12 cellular contexts compared by ENCODE assay signal in the genomic region with DNA sequence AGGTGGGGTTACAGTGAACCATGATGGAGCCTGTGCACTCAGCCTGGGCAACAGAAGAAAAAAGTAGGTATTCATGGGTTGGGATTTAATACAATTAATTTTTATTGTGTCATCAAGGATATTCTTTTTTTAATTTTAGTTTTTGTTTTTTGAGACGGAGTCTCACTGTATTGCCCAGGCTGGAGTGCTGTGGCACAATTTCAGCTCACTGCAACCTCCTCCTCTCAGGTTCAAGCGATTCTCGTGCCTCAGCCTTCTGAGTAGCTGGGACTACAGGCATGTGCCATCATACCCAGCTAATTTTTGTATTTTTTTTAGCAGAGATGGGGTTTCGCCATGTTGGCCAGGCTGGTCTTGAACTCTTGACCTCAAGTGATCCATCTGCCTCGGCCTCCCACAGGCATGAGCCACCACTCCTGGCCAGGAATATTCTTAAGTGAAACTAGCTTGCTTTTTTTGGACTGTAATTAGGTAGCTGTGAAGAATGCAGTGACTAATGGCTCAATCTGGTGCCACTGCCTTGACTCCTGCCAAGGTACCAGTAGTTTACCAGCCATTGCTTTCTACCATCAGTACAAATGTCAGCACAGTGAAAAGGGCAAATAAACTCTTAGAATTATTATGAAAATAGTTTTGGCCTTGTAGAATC. TPM values are rescaled to one million over a fixed set of nuclear protein-coding genes. Genes with fewer than 3 reads are reported as not detected.
A peak's percentile ranks its signal among the peaks of the same experiment; 100 is the strongest.
DNase-seq lines count a peak whose midpoint lies in the region; ATAC-seq, FAIRE-seq and TF ChIP-seq lines count a peak whose summit lies in the region.
"Had no signal": no experiment of that assay in that cellular context is flagged by ENCODE, and none has a peak within 500 bp of the region (broad histone marks: within the 10 kb centered on the region; RNA-seq: fewer than 3 reads in every experiment).

No MANE protein-coding gene starts in this region.

- H3K27ac ChIP-seq in CD4-positive, CD25-positive, alpha-beta regulatory T cell (ENCODE audit: insufficient read depth, low read length, poor library complexity, severe bottlenecking): no peak overlapping the region
- H3K27ac ChIP-seq in muscle layer of duodenum (ENCODE audit: low read length): peak overlapping the region; percentile 56
- peak overlapping the region in 1 of 4 donors; percentile 48 for H3K27ac ChIP-seq in upper lobe of left lung

- H3K27me3 Mint-ChIP-seq in CD4-positive, CD25-positive, alpha-beta regulatory T cell: no peaks in the 10 kb centered on the region
- no peaks in the 10 kb centered on the region for H3K27me3 Mint-ChIP-seq in activated T-helper 2 cell treated with anti-CD3 and anti-CD28 coated beads, Interferon-gamma antibody, Interleukin-2, Interleukin-4, amounts not matched to agents 10 μg/mL and 5 μg/mL and 100 μg/mL, durations not matched to agents 14 hours and 24 hours and 36 hours (ENCODE audit: low read depth)
- H3K27me3 Mint-ChIP-seq: naive thymus-derived CD4-positive, alpha-beta T cell had no signal

- peaks cover 37 to 65% (median 49%) of the 10 kb centered on the region in 4 donors for H3K4me1 Mint-ChIP-seq in CD4-positive, CD25-positive, alpha-beta regulatory T cell
- H3K4me1 Mint-ChIP-seq in activated T-helper 2 cell treated with anti-CD3 and anti-CD28 coated beads, Interferon-gamma antibody, Interleukin-2, Interleukin-4, amounts not matched to agents 10 μg/mL and 5 μg/mL and 100 μg/mL, durations not matched to agents 14 hours and 24 hours and 36 hours (ENCODE audit: low read depth): peaks cover 28% of the 10 kb centered on the region

- no peaks in the 10 kb centered on the region for H3K36me3 ChIP-seq in CD4-positive, CD25-positive, alpha-beta regulatory T cell (ENCODE audit: control insufficient read depth, insufficient read depth, low read length)
- H3K36me3 ChIP-seq in bronchial epithelial cell (ENCODE audit: control insufficient read depth, insufficient read depth, low read length) (no peaks in the 10 kb centered on the region), muscle layer of duodenum (ENCODE audit: control insufficient read depth in 1 of 2, insufficient read depth in 2 of 2, low read length in 2 of 2) (peaks cover 0 to 6% of the 10 kb centered on the region in 2 donors), upper lobe of left lung (no peaks in the 10 kb centered on the region)

- no peaks in the 10 kb centered on the region for H3K27me3 ChIP-seq in CD4-positive, CD25-positive, alpha-beta regulatory T cell (ENCODE audit: control insufficient read depth, insufficient read depth, low read length)
- H3K27me3 ChIP-seq in bronchial epithelial cell (ENCODE audit: control insufficient read depth, insufficient read depth, low read length) (no peaks in the 10 kb centered on the region), muscle layer of duodenum (ENCODE audit: low read depth, low read length) (no peaks in the 10 kb centered on the region), upper lobe of left lung (no peaks in the 10 kb centered on the region)

- no peak for FAIRE-seq in bronchial epithelial cell (lab: Jason Lieb, UNC)

- TF ChIP-seq CTCF in bronchial epithelial cell (IDR thresholded peaks at IDR 0.05; ENCODE audit: insufficient read depth, low read length, severe bottlenecking) (no peak), upper lobe of left lung (IDR thresholded peaks at IDR 0.05) (no peak)

- no peaks in the 10 kb centered on the region for H3K9me3 ChIP-seq in CD4-positive, CD25-positive, alpha-beta regulatory T cell (ENCODE audit: control insufficient read depth in 2 of 2, low read length in 2 of 2)
- no peaks in the 10 kb centered on the region for H3K9me3 ChIP-seq in muscle layer of duodenum (ENCODE audit: control insufficient read depth in 1 of 2, low read length in 2 of 2)
- H3K9me3 ChIP-seq in upper lobe of left lung: no peaks in the 10 kb centered on the region

- 82 to 84% methylated on average over 5 of the region's 5 CpGs for WGBS in upper lobe of left lung, 2 donors

- peaks cover 28% of the 10 kb centered on the region for H3K4me1 ChIP-seq in CD4-positive, CD25-positive, alpha-beta regulatory T cell (ENCODE audit: control insufficient read depth, insufficient read depth, low read length, poor library complexity, severe bottlenecking)
- H3K4me1 ChIP-seq in muscle layer of duodenum (ENCODE audit: control insufficient read depth in 1 of 2, insufficient read depth in 2 of 2, low read length in 2 of 2): peaks cover 12 to 23% of the 10 kb centered on the region in 2 donors
- peaks cover 15 to 37% (median 27%) of the 10 kb centered on the region in 4 donors for H3K4me1 ChIP-seq in upper lobe of left lung

- no peaks in the 10 kb centered on the region for H3K36me3 Mint-ChIP-seq in CD4-positive, CD25-positive, alpha-beta regulatory T cell
- H3K36me3 Mint-ChIP-seq in activated T-helper 2 cell treated with anti-CD3 and anti-CD28 coated beads, Interferon-gamma antibody, Interleukin-2, Interleukin-4, amounts not matched to agents 10 μg/mL and 5 μg/mL and 100 μg/mL, durations not matched to agents 14 hours and 24 hours and 36 hours (ENCODE audit: low read depth): peaks cover 19% of the 10 kb centered on the region

- no peak for TF ChIP-seq POLR2A in upper lobe of left lung (IDR thresholded peaks at IDR 0.05)

- no peak overlapping the region for H3K4me3 ChIP-seq in CD4-positive, CD25-positive, alpha-beta regulatory T cell (ENCODE audit: low read depth, low read length)
- no peak overlapping the region for H3K4me3 ChIP-seq in bronchial epithelial cell (ENCODE audit: low read depth, low read length)
- H3K4me3 ChIP-seq in muscle layer of duodenum (ENCODE audit: low read depth in 1 of 2, low read length in 2 of 2): no peak overlapping the region
- no peak overlapping the region for H3K4me3 ChIP-seq in upper lobe of left lung

- no peak for TF ChIP-seq EP300 in upper lobe of left lung (IDR thresholded peaks at IDR 0.05)

- intact Hi-C loops in activated T-helper 2 cell treated with anti-CD3 and anti-CD28 coated beads, Interferon-gamma antibody, Interleukin-2, Interleukin-4, amounts not matched to agents 10 μg/mL and 5 μg/mL and 100 μg/mL, durations not matched to agents 14 hours and 24 hours and 36 hours (cut with micrococcal nuclease): no loop called here

- H3K27ac Mint-ChIP-seq in CD4-positive, CD25-positive, alpha-beta regulatory T cell: no peak overlapping the region
- H3K27ac Mint-ChIP-seq in activated T-helper 2 cell treated with anti-CD3 and anti-CD28 coated beads, Interferon-gamma antibody, Interleukin-2, Interleukin-4, amounts not matched to agents 10 μg/mL and 5 μg/mL and 100 μg/mL, durations not matched to agents 14 hours and 24 hours and 36 hours: no peak overlapping the region

- DNase-seq in CD4-positive, CD25-positive, alpha-beta regulatory T cell: no peak
- DNase-seq in M059J (ENCODE audit: low read depth) (peak; percentile 93), bronchial epithelial cell (ENCODE audit: low read depth) (peak; percentile 60), NAMALWA (ENCODE audit: low spot score) (no peak), upper lobe of left lung (no peak)
- DNase-seq in activated T-helper 2 cell treated with anti-CD3 and anti-CD28 coated beads, Interferon-gamma antibody, Interleukin-2, Interleukin-4, amounts not matched to agents 10 μg/mL and 5 μg/mL and 100 μg/mL, durations not matched to agents 14 hours and 24 hours and 36 hours (ENCODE audit: low spot score): no peak
- DNase-seq: activated gamma-delta T cell treated with Interleukin-2 at 50 U/mL for 16 hours; DMS79 treated with DMSO at 0.1 percent for 48 hours; naive thymus-derived CD4-positive, alpha-beta T cell; T-helper 9 cell had no signal

- no peaks in the 10 kb centered on the region for H3K9me3 Mint-ChIP-seq in CD4-positive, CD25-positive, alpha-beta regulatory T cell
- H3K9me3 Mint-ChIP-seq in activated T-helper 2 cell treated with anti-CD3 and anti-CD28 coated beads, Interferon-gamma antibody, Interleukin-2, Interleukin-4, amounts not matched to agents 10 μg/mL and 5 μg/mL and 100 μg/mL, durations not matched to agents 14 hours and 24 hours and 36 hours: no peaks in the 10 kb centered on the region

- peak overlapping the region; percentile 38 to 98 (median 52) for H3K4me3 Mint-ChIP-seq in CD4-positive, CD25-positive, alpha-beta regulatory T cell
- H3K4me3 Mint-ChIP-seq in activated T-helper 2 cell treated with anti-CD3 and anti-CD28 coated beads, Interferon-gamma antibody, Interleukin-2, Interleukin-4, amounts not matched to agents 10 μg/mL and 5 μg/mL and 100 μg/mL, durations not matched to agents 14 hours and 24 hours and 36 hours (ENCODE audit: low read depth): no peak overlapping the region

- ATAC-seq in CD4-positive, CD25-positive, alpha-beta regulatory T cell (ENCODE audit: low read depth in 2 of 2): no peak
- no peak for ATAC-seq in HG03135 (IDR thresholded peaks at IDR 0.05; ENCODE audit: unreplicated experiment)
- ATAC-seq in upper lobe of left lung (ENCODE audit: low FRiP score in 2 of 2): no peak
- ATAC-seq: naive thymus-derived CD4-positive, alpha-beta T cell had no signal

RNA-seq across cellular contexts. Expression of gene PPM1D, which starts 4.8 kb away (rescaled TPM):
- total RNA-seq in CD4-positive, CD25-positive, alpha-beta regulatory T cell: 29.6 TPM
- polyA plus RNA-seq in CD4-positive, CD25-positive, alpha-beta regulatory T cell: 10 to 100 TPM in 3 of 4 donors, 1 to 10 TPM in 1; 9.5 to 15.5 (median 12.1) TPM
- 9.0 and 10.6 TPM in 2 replicates for total RNA-seq in M059J (2014; rRNA removed; shearing (Covaris generic))
- total RNA-seq in bronchial epithelial cell (3.2 and 3.8 TPM in 2 replicates), upper lobe of left lung (10 to 100 TPM; 14.4 to 25.9 (median 19.8) TPM)
- total RNA-seq in activated T-helper 2 cell treated with anti-CD3 and anti-CD28 coated beads, Interferon-gamma antibody, Interleukin-2, Interleukin-4, amounts not matched to agents 10 μg/mL and 5 μg/mL and 100 μg/mL, durations not matched to agents 14 hours and 24 hours and 36 hours: 14.9 and 15.1 TPM in 2 replicates

Comparison
In these comparisons a context has a peak if more than half of its experiments do, and no peak if none do; other contexts are left out.
1. DNase-seq: peak in M059J (single experiment) and bronchial epithelial cell (single experiment); none in CD4-positive, CD25-positive, alpha-beta regulatory T cell (0 of 3), NAMALWA (single experiment), upper lobe of left lung (0 of 2) and activated T-helper 2 cell treated with anti-CD3 and anti-CD28 coated beads, Interferon-gamma antibody, Interleukin-2, Interleukin-4, amounts not matched to agents 10 μg/mL and 5 μg/mL and 100 μg/mL, durations not matched to agents 14 hours and 24 hours and 36 hours (single experiment).